In the genomic region with DNA sequence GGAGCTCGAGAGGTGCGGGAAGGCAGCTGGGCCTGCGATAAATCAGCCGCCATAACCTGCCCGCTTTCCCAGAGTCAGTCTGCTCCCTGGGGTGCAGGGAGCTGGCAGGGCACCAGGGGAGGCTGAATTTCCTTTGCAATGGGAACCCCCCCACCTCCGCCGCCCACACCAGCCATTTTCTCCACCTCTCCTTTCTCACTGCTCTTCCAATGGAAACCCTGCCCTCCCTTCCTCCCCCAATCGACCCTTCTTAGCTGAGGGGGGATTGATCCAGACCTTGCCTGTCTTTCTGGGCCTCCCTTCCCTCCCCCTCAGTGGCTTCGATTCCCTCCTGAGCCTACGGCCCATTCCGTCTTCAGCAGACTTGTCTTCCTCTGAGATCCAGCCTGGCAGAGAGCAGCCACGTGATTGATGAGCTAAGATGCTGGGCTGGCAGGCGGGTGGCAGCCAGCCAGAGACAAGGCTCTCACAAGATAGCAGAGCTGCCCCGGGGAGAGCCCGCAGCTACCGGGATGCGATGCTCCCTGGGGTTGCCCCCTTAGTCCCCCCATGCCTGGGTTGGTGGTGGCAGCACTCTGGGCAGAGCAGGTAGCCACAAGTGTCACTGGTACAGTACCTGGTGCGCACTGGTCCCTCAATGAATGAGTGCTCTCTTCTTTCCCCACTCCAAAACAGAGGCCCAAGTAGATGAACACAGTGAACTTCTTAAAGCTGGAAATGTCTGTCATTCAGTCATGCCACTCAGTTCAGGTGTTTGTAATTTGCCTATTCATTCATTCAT, we compare ENCODE assay signal across 1 cellular context.
TF ChIP-seq lines count a peak whose summit lies in the region.

No MANE protein-coding gene starts in this region.

TF ChIP-seq in WTC11, 78 proteins besides CTCF, POLR2A, EP300 and RAD21 (continued from another document):
- TF ChIP-seq, protein P1, sequence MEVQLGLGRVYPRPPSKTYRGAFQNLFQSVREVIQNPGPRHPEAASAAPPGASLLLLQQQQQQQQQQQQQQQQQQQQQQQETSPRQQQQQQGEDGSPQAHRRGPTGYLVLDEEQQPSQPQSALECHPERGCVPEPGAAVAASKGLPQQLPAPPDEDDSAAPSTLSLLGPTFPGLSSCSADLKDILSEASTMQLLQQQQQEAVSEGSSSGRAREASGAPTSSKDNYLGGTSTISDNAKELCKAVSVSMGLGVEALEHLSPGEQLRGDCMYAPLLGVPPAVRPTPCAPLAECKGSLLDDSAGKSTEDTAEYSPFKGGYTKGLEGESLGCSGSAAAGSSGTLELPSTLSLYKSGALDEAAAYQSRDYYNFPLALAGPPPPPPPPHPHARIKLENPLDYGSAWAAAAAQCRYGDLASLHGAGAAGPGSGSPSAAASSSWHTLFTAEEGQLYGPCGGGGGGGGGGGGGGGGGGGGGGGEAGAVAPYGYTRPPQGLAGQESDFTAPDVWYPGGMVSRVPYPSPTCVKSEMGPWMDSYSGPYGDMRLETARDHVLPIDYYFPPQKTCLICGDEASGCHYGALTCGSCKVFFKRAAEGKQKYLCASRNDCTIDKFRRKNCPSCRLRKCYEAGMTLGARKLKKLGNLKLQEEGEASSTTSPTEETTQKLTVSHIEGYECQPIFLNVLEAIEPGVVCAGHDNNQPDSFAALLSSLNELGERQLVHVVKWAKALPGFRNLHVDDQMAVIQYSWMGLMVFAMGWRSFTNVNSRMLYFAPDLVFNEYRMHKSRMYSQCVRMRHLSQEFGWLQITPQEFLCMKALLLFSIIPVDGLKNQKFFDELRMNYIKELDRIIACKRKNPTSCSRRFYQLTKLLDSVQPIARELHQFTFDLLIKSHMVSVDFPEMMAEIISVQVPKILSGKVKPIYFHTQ (CRISPR knock-in tag; IDR thresholded peaks at IDR 0.05) = no peak
- TF ChIP-seq KAT7 (CRISPR knock-in tag; IDR thresholded peaks at IDR 0.05; ENCODE audit: borderline replicate concordance) = no peak
- no peak for TF ChIP-seq SMAD3 (CRISPR knock-in tag; IDR thresholded peaks at IDR 0.05; ENCODE audit: borderline replicate concordance)
- TF ChIP-seq, protein P2, sequence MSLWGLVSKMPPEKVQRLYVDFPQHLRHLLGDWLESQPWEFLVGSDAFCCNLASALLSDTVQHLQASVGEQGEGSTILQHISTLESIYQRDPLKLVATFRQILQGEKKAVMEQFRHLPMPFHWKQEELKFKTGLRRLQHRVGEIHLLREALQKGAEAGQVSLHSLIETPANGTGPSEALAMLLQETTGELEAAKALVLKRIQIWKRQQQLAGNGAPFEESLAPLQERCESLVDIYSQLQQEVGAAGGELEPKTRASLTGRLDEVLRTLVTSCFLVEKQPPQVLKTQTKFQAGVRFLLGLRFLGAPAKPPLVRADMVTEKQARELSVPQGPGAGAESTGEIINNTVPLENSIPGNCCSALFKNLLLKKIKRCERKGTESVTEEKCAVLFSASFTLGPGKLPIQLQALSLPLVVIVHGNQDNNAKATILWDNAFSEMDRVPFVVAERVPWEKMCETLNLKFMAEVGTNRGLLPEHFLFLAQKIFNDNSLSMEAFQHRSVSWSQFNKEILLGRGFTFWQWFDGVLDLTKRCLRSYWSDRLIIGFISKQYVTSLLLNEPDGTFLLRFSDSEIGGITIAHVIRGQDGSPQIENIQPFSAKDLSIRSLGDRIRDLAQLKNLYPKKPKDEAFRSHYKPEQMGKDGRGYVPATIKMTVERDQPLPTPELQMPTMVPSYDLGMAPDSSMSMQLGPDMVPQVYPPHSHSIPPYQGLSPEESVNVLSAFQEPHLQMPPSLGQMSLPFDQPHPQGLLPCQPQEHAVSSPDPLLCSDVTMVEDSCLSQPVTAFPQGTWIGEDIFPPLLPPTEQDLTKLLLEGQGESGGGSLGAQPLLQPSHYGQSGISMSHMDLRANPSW (CRISPR knock-in tag; conservative IDR thresholded peaks at IDR 0.05; ENCODE audit: low read depth) = no peak
- TF ChIP-seq, protein P3, sequence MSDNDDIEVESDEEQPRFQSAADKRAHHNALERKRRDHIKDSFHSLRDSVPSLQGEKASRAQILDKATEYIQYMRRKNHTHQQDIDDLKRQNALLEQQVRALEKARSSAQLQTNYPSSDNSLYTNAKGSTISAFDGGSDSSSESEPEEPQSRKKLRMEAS (CRISPR knock-in tag; IDR thresholded peaks at IDR 0.05) = no peak
- TF ChIP-seq, protein P4, sequence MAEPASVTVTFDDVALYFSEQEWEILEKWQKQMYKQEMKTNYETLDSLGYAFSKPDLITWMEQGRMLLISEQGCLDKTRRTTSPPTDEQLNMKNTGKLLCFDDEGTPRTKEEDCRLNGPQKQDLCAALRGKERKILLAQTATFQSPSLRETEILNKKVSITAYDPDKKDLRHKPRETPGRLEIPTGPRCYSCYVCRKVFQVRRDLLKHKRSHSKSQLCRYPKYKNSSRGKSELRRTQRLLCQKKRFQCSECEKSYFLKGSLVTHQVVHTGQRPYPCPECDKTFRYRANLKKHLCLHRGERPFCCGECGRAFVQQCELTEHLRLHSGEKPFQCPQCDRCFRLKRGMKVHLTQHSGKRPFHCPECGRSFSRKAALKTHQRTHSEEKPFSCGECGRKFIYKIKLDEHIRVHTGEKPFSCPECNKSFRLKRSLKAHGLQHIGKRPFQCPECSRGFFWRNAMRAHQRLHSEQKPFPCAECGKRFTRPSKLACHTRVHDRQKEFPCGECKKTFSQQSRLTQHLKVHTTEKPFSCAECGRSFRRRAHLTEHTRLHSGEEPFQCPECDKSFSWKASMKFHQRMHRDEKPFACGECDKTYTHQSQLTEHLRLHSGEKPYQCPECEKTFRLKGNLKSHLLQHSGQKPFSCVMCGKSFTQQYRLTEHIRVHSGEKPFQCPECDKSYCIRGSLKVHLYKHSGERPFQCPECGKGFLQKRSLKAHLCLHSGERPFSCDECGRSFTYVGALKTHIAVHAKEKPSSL (CRISPR knock-in tag; conservative IDR thresholded peaks at IDR 0.05) = no peak
- TF ChIP-seq ZBTB21 (CRISPR knock-in tag; IDR thresholded peaks at IDR 0.05; ENCODE audit: borderline replicate concordance) = no peak
- no peak for TF ChIP-seq SP1 (CRISPR knock-in tag; conservative IDR thresholded peaks at IDR 0.05)
- TF ChIP-seq ZNF121 (CRISPR knock-in tag; IDR thresholded peaks at IDR 0.05) = no peak
